In the genomic region with DNA sequence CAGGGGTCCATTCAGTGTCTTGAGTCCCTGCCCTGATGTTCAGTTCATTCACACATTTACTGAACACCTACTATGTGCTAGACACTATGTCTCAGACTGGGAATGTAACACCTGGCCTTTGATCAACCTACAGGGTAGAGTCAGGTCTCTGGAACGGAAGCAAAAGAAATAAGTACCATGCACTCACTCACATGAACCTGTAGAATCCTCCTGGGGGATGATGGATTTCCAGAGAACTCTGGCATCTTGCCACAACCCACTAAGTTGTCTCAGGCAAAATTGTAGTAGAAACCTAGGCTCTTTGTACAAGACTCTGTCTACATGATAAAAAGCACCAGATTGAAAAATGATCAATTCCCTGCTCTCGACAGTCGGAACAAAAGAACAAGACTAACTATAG, we compare ENCODE assay signal across 1 cellular context.
TF ChIP-seq lines count a peak whose summit lies in the region.

No MANE protein-coding gene starts in this region.

TF ChIP-seq in H1, 55 proteins besides CTCF, POLR2A, EP300 and RAD21:
- TF ChIP-seq ASH2L (IDR thresholded peaks at IDR 0.05; ENCODE audit: low read length) (no peak), EGR1 (IDR thresholded peaks at IDR 0.05; ENCODE audit: borderline replicate concordance, low read depth, low read length) (no peak), CHD2 (IDR thresholded peaks at IDR 0.05; ENCODE audit: low read length) (no peak), GTF2F1 (IDR thresholded peaks at IDR 0.05; ENCODE audit: borderline replicate concordance, low read depth, low read length) (no peak), POU5F1 (IDR thresholded peaks at IDR 0.05; ENCODE audit: low read depth, low read length) (no peak), SP4 (IDR thresholded peaks at IDR 0.05; ENCODE audit: low read length) (no peak), ZNF274 (IDR thresholded peaks at IDR 0.05; ENCODE audit: borderline replicate concordance, extremely low read depth, low read length) (no peak), SP1 (IDR thresholded peaks at IDR 0.05; ENCODE audit: low read depth, low read length) (no peak), KDM1A (IDR thresholded peaks at IDR 0.05; ENCODE audit: borderline replicate concordance, low read length) (no peak), RNF2 (IDR thresholded peaks at IDR 0.05; ENCODE audit: borderline replicate concordance, low read depth, low read length, missing control alignments, poor library complexity, severe bottlenecking) (no peak), HDAC6 (IDR thresholded peaks at IDR 0.05; ENCODE audit: low read depth, low read length) (no peak), EZH2 (IDR thresholded peaks at IDR 0.05; ENCODE audit: low read depth, low read length, severe bottlenecking) (no peak)
- TF ChIP-seq, protein P1, sequence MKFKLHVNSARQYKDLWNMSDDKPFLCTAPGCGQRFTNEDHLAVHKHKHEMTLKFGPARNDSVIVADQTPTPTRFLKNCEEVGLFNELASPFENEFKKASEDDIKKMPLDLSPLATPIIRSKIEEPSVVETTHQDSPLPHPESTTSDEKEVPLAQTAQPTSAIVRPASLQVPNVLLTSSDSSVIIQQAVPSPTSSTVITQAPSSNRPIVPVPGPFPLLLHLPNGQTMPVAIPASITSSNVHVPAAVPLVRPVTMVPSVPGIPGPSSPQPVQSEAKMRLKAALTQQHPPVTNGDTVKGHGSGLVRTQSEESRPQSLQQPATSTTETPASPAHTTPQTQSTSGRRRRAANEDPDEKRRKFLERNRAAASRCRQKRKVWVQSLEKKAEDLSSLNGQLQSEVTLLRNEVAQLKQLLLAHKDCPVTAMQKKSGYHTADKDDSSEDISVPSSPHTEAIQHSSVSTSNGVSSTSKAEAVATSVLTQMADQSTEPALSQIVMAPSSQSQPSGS (IDR thresholded peaks at IDR 0.05; ENCODE audit: low read length): no peak
